21 cellular contexts compared by ENCODE assay signal in genomic region chr14:72555609-72556000, GRCh38.
"Had no signal": no experiment of that assay in that cellular context is flagged by ENCODE, and none has a peak within 500 bp of the region (broad histone marks: within the 10 kb centered on the region; RNA-seq: fewer than 3 reads in every experiment).

No MANE protein-coding gene starts in this region.

- H3K9me3 Mint-ChIP-seq: central memory CD8-positive, alpha-beta T cell; naive thymus-derived CD4-positive, alpha-beta T cell; neural crest cell; stimulated activated effector memory CD8-positive, alpha-beta T cell treated with anti-CD3 and anti-CD28 coated beads, Interleukin-12 subunit alpha, Interleukin-12 subunit beta, amount 100 ng/mL, for 72 hours had no signal

- H3K4me2 ChIP-seq: smooth muscle cell had no signal

- DNase-seq: effector memory CD4-positive, alpha-beta T cell; esophagus squamous epithelium; foreskin fibroblast; glutamatergic neuron; immature natural killer cell; left ventricle myocardium inferior; lower lobe of right lung; naive thymus-derived CD4-positive, alpha-beta T cell; ovary; right cardiac atrium; stimulated activated CD4-positive, alpha-beta T cell treated with anti-CD3 and anti-CD28 coated beads, Interleukin-4, amount 100 ng/mL, for 1 hour; stimulated activated CD8-positive, alpha-beta memory T cell treated with anti-CD3 and anti-CD28 coated beads, Interleukin-4, amount 100 ng/mL, for 48 hours; stimulated activated naive CD8-positive, alpha-beta T cell treated with anti-CD3 and anti-CD28 coated beads, Interleukin-15, Interleukin-2, amounts not matched to agents 100 U/mL and 50 U/mL, for 24 hours had no signal

- ATAC-seq: gastroesophageal sphincter; lower lobe of right lung; naive thymus-derived CD4-positive, alpha-beta T cell; right cardiac atrium; stimulated activated effector memory CD8-positive, alpha-beta T cell treated with anti-CD3 and anti-CD28 coated beads, Interleukin-12 subunit alpha, Interleukin-12 subunit beta, amount 100 ng/mL, for 72 hours; stimulated activated naive CD8-positive, alpha-beta T cell treated with anti-CD3 and anti-CD28 coated beads, Interleukin-15, Interleukin-2, amounts not matched to agents 100 U/mL and 50 U/mL, for 24 hours had no signal

- H3K9me3 ChIP-seq: esophagus squamous epithelium, gastroesophageal sphincter, left ventricle myocardium inferior, lower lobe of right lung, ovary, suprapubic skin, tibial nerve had no signal

- H3K36me3 Mint-ChIP-seq: immature natural killer cell; stimulated activated effector memory CD8-positive, alpha-beta T cell treated with anti-CD3 and anti-CD28 coated beads, Interleukin-12 subunit alpha, Interleukin-12 subunit beta, amount 100 ng/mL, for 72 hours had no signal

- H3K27ac Mint-ChIP-seq: immature natural killer cell; naive thymus-derived CD4-positive, alpha-beta T cell; stimulated activated effector memory CD8-positive, alpha-beta T cell treated with anti-CD3 and anti-CD28 coated beads, Interleukin-12 subunit alpha, Interleukin-12 subunit beta, amount 100 ng/mL, for 72 hours had no signal

- H3K4me1 ChIP-seq: lower lobe of right lung had no signal

- H3K4me3 Mint-ChIP-seq: central memory CD8-positive, alpha-beta T cell; immature natural killer cell; naive thymus-derived CD4-positive, alpha-beta T cell; neural crest cell; stimulated activated effector memory CD8-positive, alpha-beta T cell treated with anti-CD3 and anti-CD28 coated beads, Interleukin-12 subunit alpha, Interleukin-12 subunit beta, amount 100 ng/mL, for 72 hours had no signal

- H3K27me3 ChIP-seq: ovary, tibial nerve had no signal

- H3K36me3 ChIP-seq: esophagus squamous epithelium, gastroesophageal sphincter, left ventricle myocardium inferior, lower lobe of right lung, ovary, suprapubic skin, tibial nerve had no signal

- H3K27ac ChIP-seq: epithelial cell of prostate, esophagus squamous epithelium, gastroesophageal sphincter, left ventricle myocardium inferior, lower lobe of right lung, ovary, suprapubic skin, tibial nerve had no signal

- H3K4me3 ChIP-seq: esophagus squamous epithelium, gastroesophageal sphincter, left ventricle myocardium inferior, lower lobe of right lung, ovary, smooth muscle cell, suprapubic skin, tibial nerve had no signal
